ENCODE assay signal across 19 cellular contexts in the genomic region with DNA sequence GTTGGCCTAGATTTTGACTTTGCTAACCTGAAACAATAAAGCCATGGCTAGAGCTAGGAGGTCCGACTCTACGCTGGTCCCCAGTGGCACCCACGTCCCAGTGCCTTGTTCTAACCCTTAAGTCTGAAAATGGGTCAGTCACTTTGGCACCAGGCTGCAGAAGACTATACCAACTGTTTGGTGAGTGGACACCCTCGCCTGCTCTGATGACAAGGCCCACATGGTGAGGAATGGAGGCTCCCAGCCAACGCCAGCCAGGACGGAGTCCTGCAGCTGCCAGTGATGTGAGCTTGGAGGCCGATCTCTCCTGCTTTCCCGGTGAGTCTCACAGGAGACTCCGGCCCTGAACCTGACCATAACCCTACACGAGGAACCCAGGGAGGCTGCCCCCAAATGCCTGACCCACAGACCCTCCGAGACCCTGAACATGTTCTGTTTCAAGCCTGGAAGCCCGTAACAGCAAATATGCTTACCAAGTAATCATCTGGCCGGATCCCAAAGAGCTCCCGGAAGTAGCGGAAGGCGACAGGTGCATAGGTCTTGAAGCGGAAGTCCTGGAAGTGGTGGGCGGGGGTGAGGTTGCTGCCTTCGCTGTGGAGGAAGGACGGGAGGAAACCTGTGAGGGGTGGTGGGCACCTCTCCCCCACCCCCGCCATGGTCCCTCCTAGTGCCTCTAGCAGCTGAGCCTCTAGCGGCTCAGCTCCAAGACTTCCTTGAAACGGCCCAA. TPM values are rescaled to one million over a fixed set of nuclear protein-coding genes. Genes with fewer than 3 reads are reported as not detected.
DNase-seq lines count a peak whose midpoint lies in the region; ATAC-seq and TF ChIP-seq lines count a peak whose summit lies in the region.
"Had no signal": no experiment of that assay in that cellular context is flagged by ENCODE, and none has a peak within 500 bp of the region (broad histone marks: within the 10 kb centered on the region; RNA-seq: fewer than 3 reads in every experiment).

No MANE protein-coding gene starts in this region.

- H3K36me3 ChIP-seq in HEK293 (ENCODE audit: control insufficient read depth in 2 of 2, insufficient read depth in 1 of 2, low read length in 2 of 2) (peaks cover 0 to 73% of the 10 kb centered on the region in 2 experiments; a peak in 2 of 3 replicates), NT2/D1 (ENCODE audit: insufficient read depth, insufficient read length, low read length) (peaks cover 94% of the 10 kb centered on the region), psoas muscle (ENCODE audit: insufficient read depth in 1 of 2, low read depth in 1 of 2) (peaks cover 0 to 74% of the 10 kb centered on the region in 2 donors), right atrium auricular region (peaks cover 78% of the 10 kb centered on the region)

- 39 to 53% (median 41%) methylated on average over 21 to 23 of the region's 23 CpGs for WGBS in psoas muscle, 3 donors

- H3K4me3 ChIP-seq in HEK293 (ENCODE audit: low read depth, low read length) (no peak overlapping the region), NT2/D1 (ENCODE audit: insufficient read length, low read depth) (no peak overlapping the region), psoas muscle (no peak overlapping the region), right atrium auricular region (no peak overlapping the region)
- H3K4me3 ChIP-seq: Peyer's patch, SJSA1 had no signal

- no peak for TF ChIP-seq CTCF in HEK293 (tag by site-specific recombination; IDR thresholded peaks at IDR 0.05)
- TF ChIP-seq CTCF in psoas muscle (IDR thresholded peaks at IDR 0.05) = no peak
- no peak for TF ChIP-seq CTCF in right atrium auricular region (IDR thresholded peaks at IDR 0.05)

- H3K9me3 ChIP-seq in HEK293 (ENCODE audit: control insufficient read depth, insufficient read depth, low read depth, low read length) (no peaks in the 10 kb centered on the region), NT2/D1 (ENCODE audit: insufficient read depth, low read length) (no peaks in the 10 kb centered on the region), psoas muscle (no peaks in the 10 kb centered on the region), right atrium auricular region (no peaks in the 10 kb centered on the region)
- H3K9me3 ChIP-seq: Peyer's patch, SJSA1 had no signal

- POLR2A ChIA-PET in HEK293 (lab: Yijun Ruan, JAX) = no interaction called here

- H3K27me3 ChIP-seq in NT2/D1 (ENCODE audit: insufficient read depth, insufficient read length) (no peaks in the 10 kb centered on the region), psoas muscle (ENCODE audit: insufficient read depth in 3 of 3, low read length in 2 of 3) (no peaks in the 10 kb centered on the region), right atrium auricular region (no peaks in the 10 kb centered on the region)
- H3K27me3 ChIP-seq: Peyer's patch, SJSA1 had no signal

- DNase-seq in NT2/D1 (ENCODE audit: low read depth, low spot score) (no peak), dermis blood vessel endothelial cell (peak; percentile 63), psoas muscle (no peak), HCEC 1CT (no peak), right atrium auricular region (ENCODE audit: low spot score) (no peak)
- DNase-seq: CD4-positive, CD25-positive, alpha-beta regulatory T cell; COR-L47; DND-41; Karpas-422; MV-4-11; NCI-H1694; NCI-H69; Peyer's patch had no signal

- CTCF ChIA-PET in HEK293 (lab: Yijun Ruan, JAX) = interaction anchor here (0.5 to 1.6 kb wide), 7 partner anchors 44 to 1151 kb away, joined by 3 to 7 read pairs (median 3); no protein-coding TSS in a partner anchor

- intact Hi-C loops in psoas muscle (cut with DNase I) = no loop called here

- H3K27ac ChIP-seq in HEK293 (ENCODE audit: extremely low read depth, low read depth, low read length) (no peak overlapping the region), psoas muscle (peak overlapping the region; percentile 9), right atrium auricular region (no peak overlapping the region)
- H3K27ac ChIP-seq: Peyer's patch, SJSA1 had no signal

- ATAC-seq in psoas muscle = peak; percentile 46 to 72 (median 60)
- ATAC-seq in GM18519 (IDR thresholded peaks at IDR 0.05; ENCODE audit: low FRiP score, unreplicated experiment) = no peak

- no peaks in the 10 kb centered on the region for H3K4me1 ChIP-seq in HEK293 (ENCODE audit: control insufficient read depth, insufficient read depth, low read length)
- H3K4me1 ChIP-seq in NT2/D1 (ENCODE audit: insufficient read depth, insufficient read length) = peaks cover 3% of the 10 kb centered on the region
- H3K4me1 ChIP-seq in psoas muscle = no peaks in the 10 kb centered on the region
- peaks cover 0 to 3% of the 10 kb centered on the region in 2 donors for H3K4me1 ChIP-seq in right atrium auricular region

- peak overlapping the region; percentile 32 for H3K9ac ChIP-seq in NT2/D1 (ENCODE audit: insufficient read length, low read depth)

TF ChIP-seq in HEK293, 187 proteins besides CTCF, POLR2A, EP300 and RAD21:
- TF ChIP-seq ZNF792 (tag by site-specific recombination; IDR thresholded peaks at IDR 0.05) (no peak), SCRT2 (tag by site-specific recombination; IDR thresholded peaks at IDR 0.05) (peak; percentile 87), ZNF433 (tag by site-specific recombination; IDR thresholded peaks at IDR 0.05; ENCODE audit: low read depth) (no peak), KLF8 (tag by site-specific recombination; IDR thresholded peaks at IDR 0.05) (no peak), ZNF146 (tag by site-specific recombination; IDR thresholded peaks at IDR 0.05) (no peak), ZNF514 (tag by site-specific recombination; IDR thresholded peaks at IDR 0.05) (no peak), ZNF311 (tag by site-specific recombination; IDR thresholded peaks at IDR 0.05; ENCODE audit: borderline replicate concordance) (no peak), ZNF600 (tag by site-specific recombination; IDR thresholded peaks at IDR 0.05) (0 out of 2 replicates have a peak, but pooled peaks have one; percentile 37), ZNF660 (tag by site-specific recombination; IDR thresholded peaks at IDR 0.05) (no peak), ZNF239 (tag by site-specific recombination; IDR thresholded peaks at IDR 0.05) (no peak), ZNF174 (tag by site-specific recombination; IDR thresholded peaks at IDR 0.05) (no peak), RBAK (tag by site-specific recombination; IDR thresholded peaks at IDR 0.05) (no peak), ZNF266 (tag by site-specific recombination; IDR thresholded peaks at IDR 0.05; ENCODE audit: low read depth) (no peak)
- TF ChIP-seq, protein P1, sequence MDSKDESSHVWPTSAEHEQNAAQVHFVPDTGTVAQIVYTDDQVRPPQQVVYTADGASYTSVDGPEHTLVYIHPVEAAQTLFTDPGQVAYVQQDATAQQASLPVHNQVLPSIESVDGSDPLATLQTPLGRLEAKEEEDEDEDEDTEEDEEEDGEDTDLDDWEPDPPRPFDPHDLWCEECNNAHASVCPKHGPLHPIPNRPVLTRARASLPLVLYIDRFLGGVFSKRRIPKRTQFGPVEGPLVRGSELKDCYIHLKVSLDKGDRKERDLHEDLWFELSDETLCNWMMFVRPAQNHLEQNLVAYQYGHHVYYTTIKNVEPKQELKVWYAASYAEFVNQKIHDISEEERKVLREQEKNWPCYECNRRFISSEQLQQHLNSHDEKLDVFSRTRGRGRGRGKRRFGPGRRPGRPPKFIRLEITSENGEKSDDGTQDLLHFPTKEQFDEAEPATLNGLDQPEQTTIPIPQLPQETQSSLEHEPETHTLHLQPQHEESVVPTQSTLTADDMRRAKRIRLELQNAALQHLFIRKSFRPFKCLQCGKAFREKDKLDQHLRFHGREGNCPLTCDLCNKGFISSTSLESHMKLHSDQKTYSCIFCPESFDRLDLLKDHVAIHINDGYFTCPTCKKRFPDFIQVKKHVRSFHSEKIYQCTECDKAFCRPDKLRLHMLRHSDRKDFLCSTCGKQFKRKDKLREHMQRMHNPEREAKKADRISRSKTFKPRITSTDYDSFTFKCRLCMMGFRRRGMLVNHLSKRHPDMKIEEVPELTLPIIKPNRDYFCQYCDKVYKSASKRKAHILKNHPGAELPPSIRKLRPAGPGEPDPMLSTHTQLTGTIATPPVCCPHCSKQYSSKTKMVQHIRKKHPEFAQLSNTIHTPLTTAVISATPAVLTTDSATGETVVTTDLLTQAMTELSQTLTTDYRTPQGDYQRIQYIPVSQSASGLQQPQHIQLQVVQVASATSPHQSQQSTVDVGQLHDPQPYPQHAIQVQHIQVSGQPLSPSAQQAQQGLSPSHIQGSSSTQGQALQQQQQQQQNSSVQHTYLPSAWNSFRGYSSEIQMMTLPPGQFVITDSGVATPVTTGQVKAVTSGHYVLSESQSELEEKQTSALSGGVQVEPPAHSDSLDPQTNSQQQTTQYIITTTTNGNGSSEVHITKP (tag by site-specific recombination; IDR thresholded peaks at IDR 0.05) = peak; percentile 55
- TF ChIP-seq, protein P2, sequence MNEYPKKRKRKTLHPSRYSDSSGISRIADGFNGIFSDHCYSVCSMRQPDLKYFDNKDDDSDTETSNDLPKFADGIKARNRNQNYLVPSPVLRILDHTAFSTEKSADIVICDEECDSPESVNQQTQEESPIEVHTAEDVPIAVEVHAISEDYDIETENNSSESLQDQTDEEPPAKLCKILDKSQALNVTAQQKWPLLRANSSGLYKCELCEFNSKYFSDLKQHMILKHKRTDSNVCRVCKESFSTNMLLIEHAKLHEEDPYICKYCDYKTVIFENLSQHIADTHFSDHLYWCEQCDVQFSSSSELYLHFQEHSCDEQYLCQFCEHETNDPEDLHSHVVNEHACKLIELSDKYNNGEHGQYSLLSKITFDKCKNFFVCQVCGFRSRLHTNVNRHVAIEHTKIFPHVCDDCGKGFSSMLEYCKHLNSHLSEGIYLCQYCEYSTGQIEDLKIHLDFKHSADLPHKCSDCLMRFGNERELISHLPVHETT (tag by site-specific recombination; IDR thresholded peaks at IDR 0.05) = no peak

RNA-seq across cellular contexts. Expression of a gene that starts 34.1 kb away (rescaled TPM):
- 30.8 and 39.2 TPM in 2 replicates for total RNA-seq in dermis blood vessel endothelial cell
- 10 to 100 TPM; 15.2 to 21.4 (median 18.2) TPM for total RNA-seq in psoas muscle
- polyA plus RNA-seq in psoas muscle = 10 to 100 TPM; 11.8 to 20.5 (median 15.8) TPM
- 10 to 100 TPM; 11.2 to 22.8 TPM for total RNA-seq in right atrium auricular region

RNA-seq across cellular contexts. Expression of a gene that starts 39.6 kb away (rescaled TPM):
- total RNA-seq in dermis blood vessel endothelial cell (57.7 and 75.6 TPM in 2 replicates), psoas muscle (10 to 100 TPM; 13.5 to 22.4 (median 17.9) TPM), right atrium auricular region (10 to 100 TPM; 31.3 to 45.8 TPM)
- 10 to 100 TPM in 1 of 3 donors, 1 to 10 TPM in 2; 8.7 to 20.7 (median 9.9) TPM for polyA plus RNA-seq in psoas muscle

RNA-seq across cellular contexts. Expression of a gene that starts 47.5 kb away (rescaled TPM):
- 0.09 and 0.51 TPM in 2 replicates for total RNA-seq in dermis blood vessel endothelial cell
- 1 to 10 TPM in 1 of 4 donors, under 1 TPM in 2, not detected in 1; 0.49 to 2.7 (median 0.99) TPM for total RNA-seq in psoas muscle
- polyA plus RNA-seq in psoas muscle = under 1 TPM; 0.21 to 0.46 (median 0.32) TPM
- 1 to 10 TPM in 1 of 2 donors, not detected in 1; 1.1 TPM for total RNA-seq in right atrium auricular region
- total RNA-seq: H4, SJSA1 had no signal
- polyA plus RNA-seq: BJ had no signal

RNA-seq across cellular contexts. Expression of a gene that starts 54.0 kb away (rescaled TPM):
- total RNA-seq in dermis blood vessel endothelial cell (1.3 and 1.7 TPM in 2 replicates), psoas muscle (1 to 10 TPM in 3 of 4 donors, under 1 TPM in 1; 0.89 to 3.0 (median 1.7) TPM), right atrium auricular region (1 to 10 TPM in 1 of 2 donors, under 1 TPM in 1; 0.67 to 1.1 TPM)
- polyA plus RNA-seq in psoas muscle = 1 to 10 TPM in 2 of 3 donors, under 1 TPM in 1; 0.52 to 1.2 (median 1.1) TPM
- total RNA-seq: H4, OCI-LY7, SJSA1 had no signal
